ENCODE assay signal across 8 cellular contexts in genomic region chr12:14769462-14769836, GRCh38. TPM values are rescaled to one million over a fixed set of nuclear protein-coding genes. Genes with fewer than 3 reads are reported as not detected.
DNase-seq lines count a peak whose midpoint lies in the region; ATAC-seq lines count a peak whose summit lies in the region.

No MANE protein-coding gene starts in this region.

- ATAC-seq in HG03378 (IDR thresholded peaks at IDR 0.05; ENCODE audit: unreplicated experiment) = peak; percentile 0
- peak; percentile 3 for ATAC-seq in activated T-helper 17 cell treated with anti-CD3 and anti-CD28 coated beads, Interleukin-2, amount 50 U/mL, for 72 hours (replicated peaks)

- H3K27me3 Mint-ChIP-seq in activated CD4-positive, alpha-beta T cell treated with anti-CD3 and anti-CD28 coated beads, Interleukin-2, amount 10 ng/mL, durations not matched to agents 24 days and 14 days = no peaks in the 10 kb centered on the region
- H3K27me3 Mint-ChIP-seq in activated T-helper 17 cell treated with anti-CD3 and anti-CD28 coated beads, Interleukin-2, amount 50 U/mL, for 72 hours = no peaks in the 10 kb centered on the region

- intact Hi-C loops in activated CD4-positive, alpha-beta T cell treated with anti-CD3 and anti-CD28 coated beads, Interleukin-2, amount 10 ng/mL, durations not matched to agents 24 days and 14 days (cut with micrococcal nuclease) = loop anchor here (1.0 to 5.0 kb wide), 2 partner anchors 46 to 532 kb away; no protein-coding TSS in a partner anchor

- H3K27ac Mint-ChIP-seq in activated CD4-positive, alpha-beta T cell treated with anti-CD3 and anti-CD28 coated beads, Interleukin-2, amount 10 ng/mL, durations not matched to agents 24 days and 14 days = peak overlapping the region; percentile 99
- H3K27ac Mint-ChIP-seq in activated T-helper 17 cell treated with anti-CD3 and anti-CD28 coated beads, Interleukin-2, amount 50 U/mL, for 72 hours = peak overlapping the region; percentile 100

- peaks cover 49% of the 10 kb centered on the region for H3K4me1 Mint-ChIP-seq in activated CD4-positive, alpha-beta T cell treated with anti-CD3 and anti-CD28 coated beads, Interleukin-2, amount 10 ng/mL, durations not matched to agents 24 days and 14 days
- peaks cover 18% of the 10 kb centered on the region for H3K4me1 Mint-ChIP-seq in activated T-helper 17 cell treated with anti-CD3 and anti-CD28 coated beads, Interleukin-2, amount 50 U/mL, for 72 hours

- H3K27me3 ChIP-seq in skeletal muscle tissue (ENCODE audit: control insufficient read depth in 3 of 3, insufficient read depth in 3 of 3, low read length in 3 of 3) = no peaks in the 10 kb centered on the region

- H3K4me3 ChIP-seq in iPS-11a (ENCODE audit: low read depth, low read length) (peak overlapping the region; percentile 98), skeletal muscle tissue (ENCODE audit: low read length in 3 of 3) (peak overlapping the region; percentile 81 to 99 (median 96))

- no peak for DNase-seq in activated CD4-positive, alpha-beta T cell treated with anti-CD3 and anti-CD28 coated beads, Interleukin-2, amount 10 ng/mL, durations not matched to agents 24 days and 14 days
- no peak for DNase-seq in activated CD4-positive, alpha-beta T cell treated with anti-CD3 and anti-CD28 coated beads, Interleukin-2, amount 50 U/mL, for 1 hour
- DNase-seq in NCI-H2196 treated with DMSO at 0.1 percent for 48 hours (lab: John Stamatoyannopoulos, UW; ENCODE audit: unreplicated experiment) (no peak), inferior parietal cortex (ENCODE audit: extremely low spot score) (no peak)

- no peaks in the 10 kb centered on the region for H3K36me3 ChIP-seq in skeletal muscle tissue (ENCODE audit: control insufficient read depth in 3 of 3, insufficient read depth in 3 of 3, low read length in 3 of 3)

- peak overlapping the region; percentile 90 to 96 (median 92) for H3K9ac ChIP-seq in skeletal muscle tissue (ENCODE audit: low read depth in 1 of 3, low read length in 3 of 3)

- no peaks in the 10 kb centered on the region for H3K9me3 ChIP-seq in skeletal muscle tissue (ENCODE audit: control insufficient read depth in 3 of 3, low read length in 3 of 3)

- peaks cover 46% of the 10 kb centered on the region for H3K36me3 Mint-ChIP-seq in activated CD4-positive, alpha-beta T cell treated with anti-CD3 and anti-CD28 coated beads, Interleukin-2, amount 10 ng/mL, durations not matched to agents 24 days and 14 days (ENCODE audit: low read depth)
- H3K36me3 Mint-ChIP-seq in activated T-helper 17 cell treated with anti-CD3 and anti-CD28 coated beads, Interleukin-2, amount 50 U/mL, for 72 hours (ENCODE audit: low read depth) = peaks cover 80% of the 10 kb centered on the region

- peak overlapping the region; percentile 95 for H3K27ac ChIP-seq in skeletal muscle tissue (ENCODE audit: low read depth, low read length)

- H3K4me1 ChIP-seq in skeletal muscle tissue (ENCODE audit: control insufficient read depth in 3 of 3, insufficient read depth in 3 of 3, low read length in 3 of 3) = peaks cover 10 to 27% (median 13%) of the 10 kb centered on the region in 3 donors

- H3K4me3 Mint-ChIP-seq in activated CD4-positive, alpha-beta T cell treated with anti-CD3 and anti-CD28 coated beads, Interleukin-2, amount 10 ng/mL, durations not matched to agents 24 days and 14 days = peak overlapping the region; percentile 96
- H3K4me3 Mint-ChIP-seq in activated T-helper 17 cell treated with anti-CD3 and anti-CD28 coated beads, Interleukin-2, amount 50 U/mL, for 72 hours = peak overlapping the region; percentile 99

- peaks cover 15% of the 10 kb centered on the region for H3K9me3 Mint-ChIP-seq in activated CD4-positive, alpha-beta T cell treated with anti-CD3 and anti-CD28 coated beads, Interleukin-2, amount 10 ng/mL, durations not matched to agents 24 days and 14 days
- H3K9me3 Mint-ChIP-seq in activated T-helper 17 cell treated with anti-CD3 and anti-CD28 coated beads, Interleukin-2, amount 50 U/mL, for 72 hours = no peaks in the 10 kb centered on the region

RNA-seq across cellular contexts. Expression of gene WBP11, which starts 33.8 kb away (rescaled TPM):
- 136 and 138 TPM in 2 replicates for total RNA-seq in activated CD4-positive, alpha-beta T cell treated with anti-CD3 and anti-CD28 coated beads, Interleukin-2, amount 10 ng/mL, durations not matched to agents 24 days and 14 days
- 100 to 1,000 TPM in 1 of 2 donors, 10 to 100 TPM in 1; 87.5 to 102 TPM for total RNA-seq in activated T-helper 17 cell treated with anti-CD3 and anti-CD28 coated beads, Interleukin-2, amount 50 U/mL, for 72 hours
- 7.8 TPM for total RNA-seq in skeletal muscle tissue

RNA-seq across cellular contexts. Expression of gene C12orf60, which starts 34.0 kb away (rescaled TPM):
- 2.2 and 3.0 TPM in 2 replicates for total RNA-seq in activated CD4-positive, alpha-beta T cell treated with anti-CD3 and anti-CD28 coated beads, Interleukin-2, amount 10 ng/mL, durations not matched to agents 24 days and 14 days
- total RNA-seq in activated T-helper 17 cell treated with anti-CD3 and anti-CD28 coated beads, Interleukin-2, amount 50 U/mL, for 72 hours = 1 to 10 TPM; 2.6 to 3.7 TPM
- total RNA-seq in skeletal muscle tissue = 2.1 TPM

RNA-seq across cellular contexts. Expression of gene SMCO3, which starts 44.5 kb away (rescaled TPM):
- not detected in 2 replicates for total RNA-seq in activated CD4-positive, alpha-beta T cell treated with anti-CD3 and anti-CD28 coated beads, Interleukin-2, amount 10 ng/mL, durations not matched to agents 24 days and 14 days
- total RNA-seq in activated T-helper 17 cell treated with anti-CD3 and anti-CD28 coated beads, Interleukin-2, amount 50 U/mL, for 72 hours = not detected
- 0.52 TPM for total RNA-seq in skeletal muscle tissue

Comparison
In these comparisons a context has a peak if more than half of its experiments do, and no peak if none do; other contexts are left out.
1. RNA of gene WBP11, which starts 33.8 kb away (total RNA-seq): 136 to 138 TPM in activated CD4-positive, alpha-beta T cell treated with anti-CD3 and anti-CD28 coated beads, Interleukin-2, amount 10 ng/mL, durations not matched to agents 24 days and 14 days and 87.5 to 102 TPM in activated T-helper 17 cell treated with anti-CD3 and anti-CD28 coated beads, Interleukin-2, amount 50 U/mL, for 72 hours; 7.8 TPM in skeletal muscle tissue (single experiment); every median in the first group is over 10 times any median in the second.